In genomic region chr2:199811360-199811759, GRCh38 we compare ENCODE assay signal across 21 cellular contexts. TPM values are rescaled to one million over a fixed set of nuclear protein-coding genes. Genes with fewer than 3 reads are reported as not detected.
DNase-seq lines count a peak whose midpoint lies in the region; ATAC-seq, FAIRE-seq and TF ChIP-seq lines count a peak whose summit lies in the region.
"Had no signal": no experiment of that assay in that cellular context is flagged by ENCODE, and none has a peak within 500 bp of the region (broad histone marks: within the 10 kb centered on the region; RNA-seq: fewer than 3 reads in every experiment).

No MANE protein-coding gene starts in this region.

- ATAC-seq in GM18868 (IDR thresholded peaks at IDR 0.05; ENCODE audit: unreplicated experiment) (no peak), GM21360 (IDR thresholded peaks at IDR 0.05; ENCODE audit: unreplicated experiment) (no peak)
- ATAC-seq: K562, Right ventricle myocardium inferior had no signal

- no peak overlapping the region for H4K5ac ChIP-seq in H1 (ENCODE audit: insufficient read length, low read depth, low read length)

- no peaks in the 10 kb centered on the region for H3K4me1 Mint-ChIP-seq in MCF 10A (ENCODE audit: insufficient read depth, unreplicated experiment)

- H3K23ac ChIP-seq in H1 (ENCODE audit: insufficient read length), result no peak overlapping the region

- H3K14ac ChIP-seq in H1 (ENCODE audit: insufficient read length), result no peak overlapping the region

- intact Hi-C loops in mammary epithelial cell (cut with micrococcal nuclease) (no loop called here), MCF 10A (cut with micrococcal nuclease) (no loop called here)

- dilution Hi-C loops in mammary epithelial cell (cut with HindIII; ENCODE audit: low sequenced_read_pairs), result no loop called here

- no peak overlapping the region for H3K4me2 ChIP-seq in mammary epithelial cell (ENCODE audit: insufficient read depth, low read depth, low read length)
- H3K4me2 ChIP-seq in H1 (ENCODE audit: insufficient read depth in 1 of 2, low read depth in 2 of 2, low read length in 2 of 2), result peak overlapping the region in 1 of 2 experiments; percentile 34; a peak in 1 of 4 replicates
- H3K4me2 ChIP-seq: PC-9 had no signal

- H3K27me3 ChIP-seq in mammary epithelial cell (ENCODE audit: insufficient read depth, low read length) (peaks cover 3% of the 10 kb centered on the region), H1 (replicated peaks in 1 of 4; ENCODE audit: control insufficient read depth in 3 of 4, extremely low read depth in 1 of 4, insufficient read depth in 3 of 4, low read length in 3 of 4) (no peaks in the 10 kb centered on the region), SJCRH30 (no peaks in the 10 kb centered on the region)
- H3K27me3 ChIP-seq: BLaER1 treated with 17β-estradiol and CSF1 and Interleukin-3, amounts not matched to agents 10 nM and 100 nM had no signal

- BruUV-seq in mammary epithelial cell (replicated peaks; lab: Mats Ljungman, UMichigan), result no TSS peak
- BruUV-seq in MCF 10A (replicated peaks; lab: Mats Ljungman, UMichigan), result no TSS peak

- in situ Hi-C loops in mammary epithelial cell (cut with MboI; ENCODE audit: low sequenced_read_pairs in 2 of 2), result no loop called here

- no peak overlapping the region for H2AK5ac ChIP-seq in H1 (ENCODE audit: low read depth, low read length)

- no peak for TF ChIP-seq POLR2A in H1 (IDR thresholded peaks at IDR 0.05; ENCODE audit: control extremely low read depth in 1 of 2, low read depth in 2 of 2, low read length in 2 of 2)

- no peak overlapping the region for H4K91ac ChIP-seq in H1 (replicated peaks; ENCODE audit: insufficient read length, low read length)

- CTCF ChIA-PET in mammary epithelial cell (lab: Charles Lee; ENCODE audit: low non-redundant PET), result no interaction called here
- CTCF ChIA-PET in MCF 10A (lab: Yijun Ruan, JAX), result no interaction called here
- CTCF ChIA-PET in H1 (lab: Charles Lee; ENCODE audit: partially characterized antibody), result no interaction called here

- TF ChIP-seq EP300 in H1 (IDR thresholded peaks at IDR 0.05; ENCODE audit: borderline replicate concordance in 1 of 2, low read depth in 2 of 2, low read length in 2 of 2), result no peak

- H3K9ac ChIP-seq in mammary epithelial cell (ENCODE audit: insufficient read depth, low read length) (no peak overlapping the region), H1 (replicated peaks in 1 of 4; ENCODE audit: extremely low read depth in 1 of 4, low read depth in 3 of 4, low read length in 3 of 4) (no peak overlapping the region)
- H3K9ac ChIP-seq: BLaER1 treated with 17β-estradiol and CSF1 and Interleukin-3, amounts not matched to agents 10 nM and 100 nM had no signal

- H3K27me3 Mint-ChIP-seq in MCF 10A (ENCODE audit: insufficient read depth, unreplicated experiment), result peaks cover 10% of the 10 kb centered on the region

- H3K79me2 ChIP-seq in mammary epithelial cell (ENCODE audit: insufficient read depth, low read length), result no peaks in the 10 kb centered on the region
- H3K79me2 ChIP-seq in H1 (ENCODE audit: control insufficient read depth in 1 of 2, insufficient read depth in 2 of 2, low read length in 2 of 2), result no peaks in the 10 kb centered on the region

- no peaks in the 10 kb centered on the region for H3K9me3 ChIP-seq in mammary epithelial cell (replicated peaks; ENCODE audit: insufficient read depth, low read length)
- H3K9me3 ChIP-seq in H1 (ENCODE audit: insufficient read depth in 2 of 2, low read depth in 1 of 2, low read length in 1 of 2), result 0 out of 4 replicates have a peak, but pooled peaks cover 0 to 2% of the 10 kb centered on the region in 2 experiments
- H3K9me3 ChIP-seq in SJCRH30 (replicated peaks), result no peaks in the 10 kb centered on the region

- H2AFZ ChIP-seq in mammary epithelial cell (ENCODE audit: low read depth, low read length) (no peak overlapping the region), H1 (ENCODE audit: low read length) (no peak overlapping the region)
- H2AFZ ChIP-seq: PC-9 had no signal

- no peaks in the 10 kb centered on the region for H4K20me1 ChIP-seq in mammary epithelial cell (ENCODE audit: insufficient read depth, low read length)
- no peaks in the 10 kb centered on the region for H4K20me1 ChIP-seq in H1 (replicated peaks in 1 of 2; ENCODE audit: control insufficient read depth in 1 of 2, insufficient read depth in 2 of 2, low read length in 2 of 2)
- H4K20me1 ChIP-seq: BLaER1 treated with 17β-estradiol and CSF1 and Interleukin-3, amounts not matched to agents 10 nM and 100 nM had no signal

- H3K27ac Mint-ChIP-seq in MCF 10A (ENCODE audit: low read depth, unreplicated experiment), result no peak overlapping the region
- H3K27ac Mint-ChIP-seq: HFFc6 had no signal

- TF ChIP-seq RAD21 in H1 (IDR thresholded peaks at IDR 0.05 in 1 of 2, conservative IDR thresholded peaks at IDR 0.05 in 1 of 2; ENCODE audit: low read depth in 2 of 2, low read length in 2 of 2), result no peak

- peak; percentile 84 for FAIRE-seq in H1 (lab: Jason Lieb, UNC)
- FAIRE-seq: GM19239, K562 had no signal

- no peak overlapping the region for H2BK5ac ChIP-seq in H1 (ENCODE audit: low read depth, low read length)

- H3K4ac ChIP-seq in H1 (replicated peaks; ENCODE audit: insufficient read length, low read depth, low read length), result no peak overlapping the region

- DNase-seq in mammary epithelial cell, result peak; percentile 4
- no peak for DNase-seq in MCF 10A (ENCODE audit: unreplicated experiment)
- no peak for DNase-seq in H1 (ENCODE audit: low read depth in 1 of 2, low spot score in 2 of 2)
- DNase-seq in iPS-NIHi7 (ENCODE audit: extremely low spot score), result peak; percentile 25
- DNase-seq in SJCRH30, result no peak
- no peak for DNase-seq in COLO829 (ENCODE audit: low spot score)
- DNase-seq: 8988T, DMS153, HFFc6, NCI-H1048, NCI-H146, NCI-H2107, NCI-H446, PC-9 had no signal

- no peaks in the 10 kb centered on the region for H3K79me1 ChIP-seq in H1 (ENCODE audit: low read depth, low read length)

- TF ChIP-seq CTCF in mammary epithelial cell (conservative IDR thresholded peaks at IDR 0.05 in 1 of 2, IDR thresholded peaks at IDR 0.05 in 1 of 2; ENCODE audit: extremely low read depth in 1 of 2, insufficient read depth in 1 of 2, low read depth in 1 of 2, low read length in 2 of 2) (no peak), MCF 10A (IDR thresholded peaks at IDR 0.05; ENCODE audit: unreplicated experiment) (no peak), H1 (IDR thresholded peaks at IDR 0.05; ENCODE audit: control extremely low read depth in 1 of 3, insufficient read depth in 1 of 3, low read depth in 1 of 3, low read length in 3 of 3) (no peak)

- H3K27ac ChIP-seq in mammary epithelial cell (ENCODE audit: insufficient read depth, low read depth, low read length) (no peak overlapping the region), H1 (ENCODE audit: low read depth, low read length) (no peak overlapping the region), SJCRH30 (no peak overlapping the region)
- H3K27ac ChIP-seq: BLaER1 treated with 17β-estradiol and CSF1 and Interleukin-3, amounts not matched to agents 10 nM and 100 nM; HL-60; PC-9 had no signal

- H4K8ac ChIP-seq in H1 (ENCODE audit: extremely low read depth, insufficient read depth, low read length), result no peak overlapping the region

- no peak overlapping the region for H2BK15ac ChIP-seq in H1 (ENCODE audit: low read length)

- no peak overlapping the region for H2BK20ac ChIP-seq in H1 (ENCODE audit: low read length)

- H3K23me2 ChIP-seq in H1 (ENCODE audit: low read depth, low read length), result no peaks in the 10 kb centered on the region

- H3K4me3 ChIP-seq in mammary epithelial cell (replicated peaks in 1 of 3; ENCODE audit: insufficient read depth in 1 of 3, low read depth in 2 of 3, low read length in 3 of 3), result no peak overlapping the region
- no peak overlapping the region for H3K4me3 ChIP-seq in H1 (ENCODE audit: extremely low read depth in 1 of 4, insufficient read depth in 2 of 4, low read depth in 3 of 4, low read length in 4 of 4)
- no peak overlapping the region for H3K4me3 ChIP-seq in SJCRH30
- H3K4me3 ChIP-seq: BLaER1 treated with 17β-estradiol and CSF1 and Interleukin-3, amounts not matched to agents 10 nM and 100 nM; K562; PC-9 had no signal

- H3K36me3 ChIP-seq in mammary epithelial cell (ENCODE audit: insufficient read depth, low read length) (no peaks in the 10 kb centered on the region), H1 (ENCODE audit: control insufficient read depth in 2 of 4, insufficient read depth in 4 of 4, low read length in 3 of 4) (no peaks in the 10 kb centered on the region; a peak in 1 of 8 replicates), SJCRH30 (no peaks in the 10 kb centered on the region)
- H3K36me3 ChIP-seq: BLaER1 treated with 17β-estradiol and CSF1 and Interleukin-3, amounts not matched to agents 10 nM and 100 nM had no signal

- H3K56ac ChIP-seq in H1 (replicated peaks; ENCODE audit: insufficient read length, low read depth, low read length), result no peak overlapping the region

- WGBS in mammary epithelial cell (ENCODE audit: low coverage, missing lambda C conversion rate), result 39% methylated on average over 2 of the region's 2 CpGs
- 61% methylated on average over 2 of the region's 2 CpGs; no CpG with 5 or more reads in 1 of the 2 experiments for WGBS in H1 (ENCODE audit: extremely low coverage in 1 of 2, insufficient coverage in 1 of 2, insufficient read length in 1 of 2, insufficient replicate concordance in 2 of 2, low coverage in 1 of 2, low lambda C conversion rate in 2 of 2, missing lambda C conversion rate in 1 of 2), 2 experiments

- no peaks in the 10 kb centered on the region for H3K9me3 Mint-ChIP-seq in MCF 10A (ENCODE audit: unreplicated experiment)
- H3K9me3 Mint-ChIP-seq: HFFc6 had no signal

- no peaks in the 10 kb centered on the region for H3K4me1 ChIP-seq in mammary epithelial cell (ENCODE audit: insufficient read depth, low read length)
- H3K4me1 ChIP-seq in H1 (replicated peaks in 1 of 4; ENCODE audit: control insufficient read depth in 3 of 4, insufficient read depth in 4 of 4, low read length in 3 of 4), result peaks cover 3 to 6% (median 3%) of the 10 kb centered on the region in 4 experiments; a peak in 6 of 7 replicates
- H3K4me1 ChIP-seq in SJCRH30, result peaks cover 34% of the 10 kb centered on the region

- no peak overlapping the region for H2BK12ac ChIP-seq in H1 (ENCODE audit: low read depth, low read length)

- H3K36me3 Mint-ChIP-seq in MCF 10A (ENCODE audit: insufficient read depth, unreplicated experiment), result no peaks in the 10 kb centered on the region

- POLR2A ChIA-PET in MCF 10A (lab: Yijun Ruan, JAX) (no interaction called here), H1 (lab: Charles Lee; ENCODE audit: partially characterized antibody) (no interaction called here)

- H3K18ac ChIP-seq in H1 (ENCODE audit: extremely low read depth, low read length), result no peak overlapping the region

- H3K4me3 Mint-ChIP-seq in MCF 10A (ENCODE audit: unreplicated experiment), result no peak overlapping the region
- H3K4me3 Mint-ChIP-seq: HFFc6 had no signal

- no peak overlapping the region for H2BK120ac ChIP-seq in H1 (replicated peaks; ENCODE audit: low read depth, low read length)

RNA-seq across cellular contexts. Expression of gene FTCDNL1, which starts 39.6 kb away (rescaled TPM):
- total RNA-seq in mammary epithelial cell, result 1 to 10 TPM in 1 of 2 donors, under 1 TPM in 1; 0.14 to 1.0 TPM
- polyA plus RNA-seq in mammary epithelial cell, result 0.29 TPM
- polyA minus RNA-seq in mammary epithelial cell, result not detected
- 1.9 and 2.5 TPM in 2 replicates for total RNA-seq in MCF 10A (2022)
- 0.61 and 0.97 TPM in 2 replicates for total RNA-seq in H1 (2021; fragmentation: NEBNext Ultra II Directional; extraction: Animal tissue kit (Norgen Biotek cat#: 25700))
- 0.38 and 0.41 TPM in 2 replicates for polyA plus RNA-seq in H1 (2011; rRNA removed)
- 0.65 TPM for polyA plus RNA-seq in H1 (2011; cell fraction: cytosol; rRNA removed)
- polyA plus RNA-seq in H1 (2011; cell fraction: nucleus; rRNA removed), result 0.47 TPM
- 0.25 to 1.3 TPM (median 0.64 TPM) in 4 replicates for polyA plus RNA-seq in H1 (2012, experiment 1 of 2)
- 0.25 TPM for polyA plus RNA-seq in H1 (2012, experiment 2 of 2)
- 0.77 TPM for polyA plus RNA-seq in H1 (2013, experiment 1 of 2)
- 0.55 TPM for polyA plus RNA-seq in H1 (2013, experiment 2 of 2)
- 1.8 and 4.0 TPM in 2 replicates for polyA minus RNA-seq in H1 (2011; rRNA and poly(A)+ RNA removed)
- polyA minus RNA-seq in H1 (2011; cell fraction: cytosol; rRNA and poly(A)+ RNA removed), result 2.5 TPM
- polyA minus RNA-seq in H1 (2011; cell fraction: nucleus; rRNA and poly(A)+ RNA removed), result 4.2 TPM
- total RNA-seq in SJCRH30 (2014; rRNA removed; shearing (Covaris generic)), result 1.5 and 2.6 TPM in 2 replicates

Comparison
In these comparisons a context has a peak if more than half of its experiments do, and no peak if none do; other contexts are left out.
1. DNase-seq: peak in mammary epithelial cell (single experiment) and iPS-NIHi7 (single experiment); none in MCF 10A (single experiment), H1 (0 of 2), SJCRH30 (0 of 2) and COLO829 (single experiment).